ENCODE assay signal across 9 cellular contexts in the genomic region with DNA sequence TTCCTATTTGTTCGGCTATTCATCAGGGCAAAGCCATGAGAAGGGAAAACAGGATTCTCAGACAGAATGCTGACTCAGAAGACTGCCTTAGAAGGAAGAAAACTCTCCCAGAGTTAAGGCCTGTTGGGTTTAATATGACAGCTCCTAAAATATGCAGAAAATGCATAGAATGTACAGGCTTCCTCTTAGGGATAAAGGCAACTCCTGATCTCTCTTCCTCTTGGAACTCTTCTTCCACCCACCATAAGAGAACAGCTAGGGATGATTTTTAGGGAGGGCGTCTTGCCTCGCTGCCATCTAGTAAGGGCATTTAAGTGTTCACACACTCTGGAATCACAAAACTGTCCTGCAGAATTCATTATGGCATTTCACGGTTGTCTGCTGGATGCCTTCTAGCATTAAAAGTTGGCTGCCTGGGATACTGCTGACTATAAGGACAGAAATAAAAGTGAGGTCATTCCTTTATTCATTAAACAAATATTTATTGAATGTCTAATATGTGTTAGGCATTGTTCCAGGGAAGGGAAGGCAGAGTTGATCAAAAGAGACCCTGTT.
DNase-seq lines count a peak whose midpoint lies in the region; TF ChIP-seq lines count a peak whose summit lies in the region.
"Had no signal": no experiment of that assay in that cellular context is flagged by ENCODE, and none has a peak within 500 bp of the region (broad histone marks: within the 10 kb centered on the region; RNA-seq: fewer than 3 reads in every experiment).

No MANE protein-coding gene starts in this region.

- DNase-seq in AG04450 (ENCODE audit: low read depth, low spot score) (peak; percentile 72), MG63 (peak; percentile 28), epithelial cell of esophagus (ENCODE audit: low read depth) (peak; percentile 74), thyroid gland (no peak), C1 segment of cervical spinal cord (lab: John Stamatoyannopoulos, UW) (no peak)
- DNase-seq in effector CD4-positive, alpha-beta T cell: no peak
- DNase-seq in stimulated activated CD4-positive, alpha-beta T cell treated with anti-CD3 and anti-CD28 coated beads, Interleukin-4, amount 100 ng/mL, for 1 hour: no peak
- DNase-seq: activated CD4-positive, CD25-positive, alpha-beta regulatory T cell treated with anti-CD3 and anti-CD28 coated beads, Interleukin-2, amount 50 U/mL, for 72 hours had no signal

- H3K27me3 ChIP-seq in AG04450 (ENCODE audit: control insufficient read depth, insufficient read depth, low read length) (no peaks in the 10 kb centered on the region), MG63 (no peaks in the 10 kb centered on the region), mucosa of rectum (ENCODE audit: control insufficient read depth in 2 of 2, insufficient read depth in 2 of 2, low read length in 2 of 2) (no peaks in the 10 kb centered on the region), thyroid gland (no peaks in the 10 kb centered on the region)

- intact Hi-C loops in thyroid gland (cut with DNase I): no loop called here

- H3K36me3 ChIP-seq in MG63 (no peaks in the 10 kb centered on the region; the same call in none of the 2 replicates), mucosa of rectum (ENCODE audit: control insufficient read depth in 2 of 2, insufficient read depth in 2 of 2, low read length in 2 of 2) (peaks cover 12 to 19% of the 10 kb centered on the region in 2 donors), thyroid gland (no peaks in the 10 kb centered on the region)

- H3K27ac ChIP-seq in AG04450 (ENCODE audit: low read depth, low read length) (peak overlapping the region; percentile 95), mucosa of rectum (ENCODE audit: low read depth in 2 of 2, low read length in 2 of 2) (peak overlapping the region; percentile 35 to 50), thyroid gland (no peak overlapping the region)

- peaks cover 0 to 4% of the 10 kb centered on the region in 2 donors for H3K4me1 ChIP-seq in mucosa of rectum (ENCODE audit: control insufficient read depth in 2 of 2, insufficient read depth in 2 of 2, low read length in 2 of 2)
- H3K4me1 ChIP-seq in thyroid gland: peaks cover 0 to 11% of the 10 kb centered on the region in 2 donors

- POLR2A ChIA-PET in AG04450 (lab: Yijun Ruan, JAX): interaction anchor here (0.9 to 1.8 kb wide), 5 partner anchors 11 to 112 kb away, joined by 3 to 4 read pairs (median 3); no protein-coding TSS in a partner anchor

- H3K9me3 ChIP-seq in AG04450 (ENCODE audit: control insufficient read depth, insufficient read depth, low read length) (no peaks in the 10 kb centered on the region), MG63 (no peaks in the 10 kb centered on the region), mucosa of rectum (ENCODE audit: control insufficient read depth in 2 of 2, low read length in 2 of 2) (no peaks in the 10 kb centered on the region), thyroid gland (no peaks in the 10 kb centered on the region)

- no peak for TF ChIP-seq POLR2A in thyroid gland (IDR thresholded peaks at IDR 0.05)

- no peak overlapping the region for H3K9ac ChIP-seq in mucosa of rectum (ENCODE audit: low read depth in 1 of 2, low read length in 2 of 2)

- CTCF ChIA-PET in AG04450 (lab: Charles Lee): interaction anchor here (0.7 to 1.8 kb wide), 8 partner anchors 11 to 168 kb away, joined by 3 to 5 read pairs (median 3); no protein-coding TSS in a partner anchor

- 87 to 90% methylated on average over 4 of the region's 4 CpGs for WGBS in thyroid gland, 2 donors

- TF ChIP-seq CTCF in AG04450 (IDR thresholded peaks at IDR 0.05; ENCODE audit: low read depth, low read length) (no peak), epithelial cell of esophagus (IDR thresholded peaks at IDR 0.05; ENCODE audit: insufficient read depth, low read depth, low read length, missing control alignments) (no peak), thyroid gland (IDR thresholded peaks at IDR 0.05) (no peak)

- H3K4me3 ChIP-seq in AG04450 (ENCODE audit: low read depth, low read length) (no peak overlapping the region), MG63 (no peak overlapping the region), epithelial cell of esophagus (ENCODE audit: low read length) (no peak overlapping the region), mucosa of rectum (ENCODE audit: low read length in 2 of 2) (no peak overlapping the region), thyroid gland (replicated peaks in 1 of 3) (no peak overlapping the region)

Comparison
In these comparisons a context has a peak if more than half of its experiments do, and no peak if none do; other contexts are left out.
1. DNase-seq: peak in AG04450 (single experiment), MG63 (single experiment) and epithelial cell of esophagus (single experiment); none in effector CD4-positive, alpha-beta T cell (single experiment), stimulated activated CD4-positive, alpha-beta T cell treated with anti-CD3 and anti-CD28 coated beads, Interleukin-4, amount 100 ng/mL, for 1 hour (single experiment), thyroid gland (0 of 2) and C1 segment of cervical spinal cord (0 of 14).
2. H3K27ac ChIP-seq: peak in AG04450 (single experiment) and mucosa of rectum (2 of 2); none in thyroid gland (0 of 3).